Comparison of ENCODE assay signal across 2 cellular contexts in genomic region chr6:11556308-11556707, GRCh38.
TF ChIP-seq lines count a peak whose summit lies in the region.

No MANE protein-coding gene starts in this region.

TF ChIP-seq in HepG2, 621 proteins besides CTCF, POLR2A, EP300 and RAD21:
- TF ChIP-seq ZSCAN25 (CRISPR knock-in tag; IDR thresholded peaks at IDR 0.05) (no peak), CERS6 (CRISPR knock-in tag; IDR thresholded peaks at IDR 0.05) (no peak), GPN1 (CRISPR knock-in tag; IDR thresholded peaks at IDR 0.05; ENCODE audit: borderline replicate concordance) (no peak), BRD4 (CRISPR knock-in tag; IDR thresholded peaks at IDR 0.05) (no peak), TEAD3 (CRISPR knock-in tag; optimal IDR thresholded peaks at IDR 0.05; ENCODE audit: borderline replicate concordance) (peak; percentile 26), ZNF264 (CRISPR knock-in tag; IDR thresholded peaks at IDR 0.05) (no peak), ZNF713 (CRISPR knock-in tag; IDR thresholded peaks at IDR 0.05) (no peak)
- TF ChIP-seq, protein P1, sequence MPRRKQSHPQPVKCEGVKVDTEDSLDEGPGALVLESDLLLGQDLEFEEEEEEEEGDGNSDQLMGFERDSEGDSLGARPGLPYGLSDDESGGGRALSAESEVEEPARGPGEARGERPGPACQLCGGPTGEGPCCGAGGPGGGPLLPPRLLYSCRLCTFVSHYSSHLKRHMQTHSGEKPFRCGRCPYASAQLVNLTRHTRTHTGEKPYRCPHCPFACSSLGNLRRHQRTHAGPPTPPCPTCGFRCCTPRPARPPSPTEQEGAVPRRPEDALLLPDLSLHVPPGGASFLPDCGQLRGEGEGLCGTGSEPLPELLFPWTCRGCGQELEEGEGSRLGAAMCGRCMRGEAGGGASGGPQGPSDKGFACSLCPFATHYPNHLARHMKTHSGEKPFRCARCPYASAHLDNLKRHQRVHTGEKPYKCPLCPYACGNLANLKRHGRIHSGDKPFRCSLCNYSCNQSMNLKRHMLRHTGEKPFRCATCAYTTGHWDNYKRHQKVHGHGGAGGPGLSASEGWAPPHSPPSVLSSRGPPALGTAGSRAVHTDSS (CRISPR knock-in tag; conservative IDR thresholded peaks at IDR 0.05) = no peak

TF ChIP-seq in neural cell, 6 proteins besides CTCF, POLR2A, EP300 and RAD21:
- TF ChIP-seq TAF1 (IDR thresholded peaks at IDR 0.05; ENCODE audit: low read depth) = no peak
- TF ChIP-seq EZH2 (IDR thresholded peaks at IDR 0.05; ENCODE audit: borderline replicate concordance, insufficient read depth, low read length, poor library complexity, severe bottlenecking) = no peak
- no peak for TF ChIP-seq MXI1 (conservative IDR thresholded peaks at IDR 0.05; ENCODE audit: poor library complexity, severe bottlenecking)
- no peak for TF ChIP-seq POLR2AphosphoS5 (IDR thresholded peaks at IDR 0.05)
- no peak for TF ChIP-seq REST (IDR thresholded peaks at IDR 0.05; ENCODE audit: borderline replicate concordance)
- TF ChIP-seq SMC3 (conservative IDR thresholded peaks at IDR 0.05; ENCODE audit: poor library complexity) = no peak
